35 cellular contexts compared by ENCODE assay signal in genomic region chr7:124686543-124687161, GRCh38.
"Had no signal": no experiment of that assay in that cellular context is flagged by ENCODE, and none has a peak within 500 bp of the region (broad histone marks: within the 10 kb centered on the region; RNA-seq: fewer than 3 reads in every experiment).

No MANE protein-coding gene starts in this region.

- H3K4me1 ChIP-seq: adrenal gland, body of pancreas, breast epithelium had no signal

- DNase-seq: activated CD4-positive, alpha-beta T cell treated with anti-CD3 and anti-CD28 coated beads, Interleukin-2, amount 10 ng/mL, durations not matched to agents 24 days and 14 days; activated CD4-positive, alpha-beta T cell treated with anti-CD3 and anti-CD28 coated beads, Interleukin-2, amount 50 U/mL, for 4 hours; activated CD8-positive, alpha-beta T cell treated with anti-CD3 and anti-CD28 coated beads for 36 hours; activated effector memory CD4-positive, alpha-beta T cell treated with anti-CD3 and anti-CD28 coated beads, Interleukin-2, amount 50 U/mL, for 16 hours; activated naive CD4-positive, alpha-beta T cell treated with anti-CD3 and anti-CD28 coated beads for 36 hours; activated T-cell treated with anti-CD3 and anti-CD28 coated beads, Interleukin-2, amount 50 U/mL, for 1 hour; activated T-cell treated with anti-CD3 and anti-CD28 coated beads, Interleukin-2, amount 50 U/mL, for 72 hours; adrenal gland; body of pancreas; cerebellar nuclear complex; Kasumi-1; KG1; MG63; NCI-H1048; NCI-H1105 treated with DMSO at 0.1 percent for 48 hours; NCI-H1436; NCI-H1694; NCI-H1930; NCI-H2081 treated with DMSO at 0.1 percent for 48 hours; NCI-H226; NCI-H446 treated with DMSO at 0.1 percent for 48 hours; NCI-H69; NK-92 treated with Interleukin-12 subunit alpha and Interleukin-12 subunit beta, amount 100 ng/mL, for 24 hours; PC-9; SIG-M5 had no signal

- H3K4me3 ChIP-seq: adrenal gland, body of pancreas, breast epithelium, MG63, PC-9 had no signal

- FAIRE-seq: astrocyte, RCC 7860, TTC549 had no signal

- H3K27me3 ChIP-seq: adrenal gland, body of pancreas, breast epithelium, MG63 had no signal

- H3K27me3 Mint-ChIP-seq: activated CD4-positive, alpha-beta T cell treated with anti-CD3 and anti-CD28 coated beads, Interleukin-2, amount 10 ng/mL, durations not matched to agents 24 days and 14 days; activated CD8-positive, alpha-beta T cell treated with anti-CD3 and anti-CD28 coated beads for 36 hours; activated T-helper 17 cell treated with anti-CD3 and anti-CD28 coated beads, Interleukin-2, amount 50 U/mL, for 72 hours had no signal

- H2AFZ ChIP-seq: PC-9 had no signal

- H3K36me3 ChIP-seq: adrenal gland, breast epithelium, MG63 had no signal

- H3K27ac Mint-ChIP-seq: activated CD4-positive, alpha-beta T cell treated with anti-CD3 and anti-CD28 coated beads, Interleukin-2, amount 10 ng/mL, durations not matched to agents 24 days and 14 days; activated CD8-positive, alpha-beta T cell treated with anti-CD3 and anti-CD28 coated beads for 36 hours; activated naive CD4-positive, alpha-beta T cell treated with anti-CD3 and anti-CD28 coated beads for 36 hours; activated naive CD4-positive, alpha-beta T cell treated with anti-CD3 and anti-CD28 coated beads, Interleukin-2, amount 50 U/mL, for 72 hours; activated T-cell treated with anti-CD3 and anti-CD28 coated beads, Interleukin-2, amount 50 U/mL, for 72 hours; activated T-helper 17 cell treated with anti-CD3 and anti-CD28 coated beads, Interleukin-2, amount 50 U/mL, for 72 hours; T-helper 1 cell treated with Interleukin-12 subunit alpha and Interleukin-12 subunit beta and Interleukin-4 antibody, amounts not matched to agents 30 μg/mL and 1 μg/mL, for 36 hours; T-helper 2 cell treated with Interferon-gamma antibody and Interleukin-4, amounts not matched to agents 5 μg/mL and 100 μg/mL, for 36 hours had no signal

- H3K4me1 Mint-ChIP-seq: activated CD4-positive, alpha-beta T cell treated with anti-CD3 and anti-CD28 coated beads, Interleukin-2, amount 10 ng/mL, durations not matched to agents 24 days and 14 days; activated T-helper 17 cell treated with anti-CD3 and anti-CD28 coated beads, Interleukin-2, amount 50 U/mL, for 72 hours had no signal

- H3K4me2 ChIP-seq: PC-9 had no signal

- H3K9me3 Mint-ChIP-seq: activated CD8-positive, alpha-beta T cell treated with anti-CD3 and anti-CD28 coated beads for 36 hours; activated T-helper 17 cell treated with anti-CD3 and anti-CD28 coated beads, Interleukin-2, amount 50 U/mL, for 72 hours; T-helper 1 cell treated with Interleukin-12 subunit alpha and Interleukin-12 subunit beta and Interleukin-4 antibody, amounts not matched to agents 30 μg/mL and 1 μg/mL, for 36 hours had no signal

- H3K27ac ChIP-seq: adrenal gland, body of pancreas, breast epithelium, PC-9, RWPE1 had no signal

- H3K4me3 Mint-ChIP-seq: activated CD4-positive, alpha-beta T cell treated with anti-CD3 and anti-CD28 coated beads, Interleukin-2, amount 10 ng/mL, durations not matched to agents 24 days and 14 days; activated CD8-positive, alpha-beta T cell treated with anti-CD3 and anti-CD28 coated beads for 36 hours; activated naive CD4-positive, alpha-beta T cell treated with anti-CD3 and anti-CD28 coated beads for 36 hours; activated T-cell treated with anti-CD3 and anti-CD28 coated beads, Interleukin-2, amount 50 U/mL, for 72 hours; activated T-helper 17 cell treated with anti-CD3 and anti-CD28 coated beads, Interleukin-2, amount 50 U/mL, for 72 hours; T-helper 1 cell treated with Interleukin-12 subunit alpha and Interleukin-12 subunit beta and Interleukin-4 antibody, amounts not matched to agents 30 μg/mL and 1 μg/mL, for 36 hours; T-helper 2 cell treated with Interferon-gamma antibody and Interleukin-4, amounts not matched to agents 5 μg/mL and 100 μg/mL, for 36 hours had no signal

- ATAC-seq: activated CD8-positive, alpha-beta T cell treated with anti-CD3 and anti-CD28 coated beads for 36 hours; activated naive CD4-positive, alpha-beta T cell treated with anti-CD3 and anti-CD28 coated beads, Interleukin-2, amount 50 U/mL, for 72 hours; activated T-cell treated with anti-CD3 and anti-CD28 coated beads, Interleukin-2, amount 50 U/mL, for 72 hours; activated T-helper 17 cell treated with anti-CD3 and anti-CD28 coated beads, Interleukin-2, amount 50 U/mL, for 72 hours; body of pancreas; Right ventricle myocardium inferior had no signal

- H3K36me3 Mint-ChIP-seq: activated naive CD4-positive, alpha-beta T cell treated with anti-CD3 and anti-CD28 coated beads, Interleukin-2, amount 50 U/mL, for 72 hours had no signal

- H3K9me3 ChIP-seq: adrenal gland, body of pancreas, breast epithelium, MG63 had no signal
